ENCODE assay signal across 32 cellular contexts in genomic region chr7:26859720-26860119, GRCh38.
"Had no signal": no experiment of that assay in that cellular context is flagged by ENCODE, and none has a peak within 500 bp of the region (broad histone marks: within the 10 kb centered on the region; RNA-seq: fewer than 3 reads in every experiment).

No MANE protein-coding gene starts in this region.

- ATAC-seq: activated CD4-positive, alpha-beta T cell treated with anti-CD3 and anti-CD28 coated beads for 36 hours; activated CD8-positive, alpha-beta T cell treated with anti-CD3 and anti-CD28 coated beads, Interleukin-2, amount 10 ng/mL, durations not matched to agents 7 days and 5 days; activated T-cell treated with anti-CD3 and anti-CD28 coated beads, Interleukin-2, amount 50 U/mL, for 72 hours; foreskin keratinocyte; heart left ventricle; stimulated activated memory B cell treated with anti-CD40 and anti-IgM and Interleukin-4, amounts not matched to agents 10 μg/mL and 1 μg/mL and 100 μg/mL, for 72 hours; stimulated activated naive CD8-positive, alpha-beta T cell treated with anti-CD3 and anti-CD28 coated beads, Interleukin-15, amount 100 ng/mL, for 72 hours had no signal

- H3K9me3 Mint-ChIP-seq: activated T-cell treated with anti-CD3 and anti-CD28 coated beads, Interleukin-2, amount 50 U/mL, for 72 hours; immature natural killer cell; memory B cell; neural progenitor cell; stimulated activated memory B cell treated with anti-CD40 and anti-IgM and Interleukin-4, amounts not matched to agents 10 μg/mL and 1 μg/mL and 100 μg/mL, for 72 hours; stimulated activated naive CD8-positive, alpha-beta T cell treated with anti-CD3 and anti-CD28 coated beads, Interleukin-15, amount 100 ng/mL, for 72 hours; T-helper 2 cell treated with Interferon-gamma antibody and Interleukin-4, amounts not matched to agents 5 μg/mL and 100 μg/mL, for 36 hours had no signal

- H3K36me3 Mint-ChIP-seq: activated naive CD8-positive, alpha-beta T cell; brain; immature natural killer cell; memory B cell; neural progenitor cell; stimulated activated memory B cell treated with anti-CD40 and anti-IgM and Interleukin-4, amounts not matched to agents 10 μg/mL and 1 μg/mL and 100 μg/mL, for 72 hours had no signal

- H3K4me3 ChIP-seq: ascending aorta, coronary artery, dorsolateral prefrontal cortex, heart left ventricle, neural progenitor cell, right atrium auricular region, smooth muscle cell, thyroid gland had no signal

- H3K36me3 ChIP-seq: ascending aorta, heart left ventricle, neural progenitor cell, right atrium auricular region, thyroid gland had no signal

- H3K27me3 Mint-ChIP-seq: memory B cell; stimulated activated memory B cell treated with anti-CD40 and anti-IgM and Interleukin-4, amounts not matched to agents 10 μg/mL and 1 μg/mL and 100 μg/mL, for 72 hours had no signal

- H3K27me3 ChIP-seq: ascending aorta, foreskin keratinocyte had no signal

- H3K27ac Mint-ChIP-seq: activated CD4-positive, alpha-beta T cell treated with anti-CD3 and anti-CD28 coated beads for 36 hours; activated CD8-positive, alpha-beta T cell treated with anti-CD3 and anti-CD28 coated beads, Interleukin-2, amount 10 ng/mL, durations not matched to agents 7 days and 5 days; activated naive CD8-positive, alpha-beta T cell; activated T-cell treated with anti-CD3 and anti-CD28 coated beads, Interleukin-2, amount 50 U/mL, for 72 hours; brain; memory B cell; neural progenitor cell; stimulated activated memory B cell treated with anti-CD40 and anti-IgM and Interleukin-4, amounts not matched to agents 10 μg/mL and 1 μg/mL and 100 μg/mL, for 72 hours; stimulated activated naive CD8-positive, alpha-beta T cell treated with anti-CD3 and anti-CD28 coated beads, Interleukin-15, amount 100 ng/mL, for 72 hours; T-helper 2 cell treated with Interferon-gamma antibody and Interleukin-4, amounts not matched to agents 5 μg/mL and 100 μg/mL, for 36 hours had no signal

- H3K9me3 ChIP-seq: ascending aorta, heart left ventricle, right atrium auricular region, thyroid gland had no signal

- H3K27ac ChIP-seq: ascending aorta, coronary artery, dorsolateral prefrontal cortex, foreskin keratinocyte, heart left ventricle, neural progenitor cell, right atrium auricular region, thyroid gland had no signal

- H3K4me1 ChIP-seq: neural progenitor cell, right atrium auricular region, thyroid gland had no signal

- DNase-seq: activated CD4-positive, alpha-beta T cell treated with anti-CD3 and anti-CD28 coated beads for 36 hours; activated CD4-positive, CD25-positive, alpha-beta regulatory T cell; activated CD8-positive, alpha-beta T cell treated with anti-CD3 and anti-CD28 coated beads, Interleukin-2, amount 10 ng/mL, durations not matched to agents 7 days and 5 days; activated effector memory CD4-positive, alpha-beta T cell treated with Interleukin-2 at 50 U/mL for 16 hours; activated naive CD4-positive, alpha-beta T cell treated with Interleukin-2 at 50 U/mL for 16 hours; activated T-cell treated with anti-CD3 and anti-CD28 coated beads for 4 hours; activated T-cell treated with anti-CD3 and anti-CD28 coated beads, Interleukin-2, amount 50 U/mL, for 72 hours; dorsolateral prefrontal cortex; effector memory CD4-positive, alpha-beta T cell; erythroblast; heart left ventricle; hypothalamus; immature natural killer cell; occipital lobe; stimulated activated CD4-positive, alpha-beta T cell treated with anti-CD3 and anti-CD28 coated beads, Interleukin-1b, Interleukin-23, amount 100 ng/mL, for 48 hours; stimulated activated CD4-positive, alpha-beta T cell treated with anti-CD3 and anti-CD28 coated beads, Interleukin-4, amount 100 ng/mL, for 4 hours; stimulated activated CD8-positive, alpha-beta memory T cell treated with anti-CD3 and anti-CD28 coated beads, Interleukin-4, amount 100 ng/mL, for 48 hours; stimulated activated naive CD8-positive, alpha-beta T cell treated with anti-CD3 and anti-CD28 coated beads, Interleukin-15, amount 100 ng/mL, for 72 hours; substantia nigra; T-helper 1 cell; thyroid gland had no signal

- H3K4me3 Mint-ChIP-seq: activated CD4-positive, alpha-beta T cell treated with anti-CD3 and anti-CD28 coated beads for 36 hours; activated CD8-positive, alpha-beta T cell treated with anti-CD3 and anti-CD28 coated beads, Interleukin-2, amount 10 ng/mL, durations not matched to agents 7 days and 5 days; activated naive CD8-positive, alpha-beta T cell; activated T-cell treated with anti-CD3 and anti-CD28 coated beads, Interleukin-2, amount 50 U/mL, for 72 hours; brain; immature natural killer cell; memory B cell; neural progenitor cell; stimulated activated memory B cell treated with anti-CD40 and anti-IgM and Interleukin-4, amounts not matched to agents 10 μg/mL and 1 μg/mL and 100 μg/mL, for 72 hours; stimulated activated naive CD8-positive, alpha-beta T cell treated with anti-CD3 and anti-CD28 coated beads, Interleukin-15, amount 100 ng/mL, for 72 hours; T-helper 2 cell treated with Interferon-gamma antibody and Interleukin-4, amounts not matched to agents 5 μg/mL and 100 μg/mL, for 36 hours had no signal
